1 cellular context compared by ENCODE assay signal in the genomic region with DNA sequence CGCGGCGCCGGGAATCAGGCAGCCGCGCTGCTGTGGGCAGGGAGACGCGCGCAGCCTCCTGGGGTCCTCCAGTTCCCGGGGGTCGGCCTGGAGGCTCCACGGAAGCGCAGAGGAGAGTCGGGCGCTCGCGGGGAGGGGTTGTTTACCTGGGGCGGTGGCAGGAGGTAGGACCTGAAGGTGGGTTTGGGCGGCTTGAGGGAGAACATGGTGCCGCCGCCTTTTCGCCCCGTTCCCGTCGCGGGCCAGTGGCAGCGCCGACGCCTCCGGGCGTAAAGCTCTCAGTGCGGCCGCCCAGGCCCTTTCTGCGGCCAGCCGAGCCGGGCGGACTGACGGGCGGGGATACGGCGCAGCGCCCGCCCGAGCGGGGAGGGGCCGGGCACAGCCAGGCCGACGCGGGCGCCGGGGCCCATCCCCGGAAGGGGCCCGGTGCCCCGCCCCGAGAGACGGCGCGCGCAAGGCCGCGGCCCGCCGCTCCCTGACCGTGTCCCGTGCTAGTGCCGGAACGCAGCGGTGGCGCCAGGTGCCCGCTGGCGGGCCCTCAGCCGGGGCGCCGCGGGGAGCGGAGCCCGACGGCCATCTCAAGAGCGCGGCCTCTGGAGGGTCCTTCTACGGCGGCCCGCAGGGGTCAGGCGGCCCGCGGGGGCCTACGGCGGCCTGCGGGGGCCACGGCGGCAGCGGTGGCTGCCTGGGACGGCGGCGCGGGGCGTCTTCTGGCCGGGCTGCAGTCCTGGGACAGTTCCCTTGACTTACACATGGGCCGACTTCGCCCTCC.
TF ChIP-seq lines count a peak whose summit lies in the region.

A gene with protein sequence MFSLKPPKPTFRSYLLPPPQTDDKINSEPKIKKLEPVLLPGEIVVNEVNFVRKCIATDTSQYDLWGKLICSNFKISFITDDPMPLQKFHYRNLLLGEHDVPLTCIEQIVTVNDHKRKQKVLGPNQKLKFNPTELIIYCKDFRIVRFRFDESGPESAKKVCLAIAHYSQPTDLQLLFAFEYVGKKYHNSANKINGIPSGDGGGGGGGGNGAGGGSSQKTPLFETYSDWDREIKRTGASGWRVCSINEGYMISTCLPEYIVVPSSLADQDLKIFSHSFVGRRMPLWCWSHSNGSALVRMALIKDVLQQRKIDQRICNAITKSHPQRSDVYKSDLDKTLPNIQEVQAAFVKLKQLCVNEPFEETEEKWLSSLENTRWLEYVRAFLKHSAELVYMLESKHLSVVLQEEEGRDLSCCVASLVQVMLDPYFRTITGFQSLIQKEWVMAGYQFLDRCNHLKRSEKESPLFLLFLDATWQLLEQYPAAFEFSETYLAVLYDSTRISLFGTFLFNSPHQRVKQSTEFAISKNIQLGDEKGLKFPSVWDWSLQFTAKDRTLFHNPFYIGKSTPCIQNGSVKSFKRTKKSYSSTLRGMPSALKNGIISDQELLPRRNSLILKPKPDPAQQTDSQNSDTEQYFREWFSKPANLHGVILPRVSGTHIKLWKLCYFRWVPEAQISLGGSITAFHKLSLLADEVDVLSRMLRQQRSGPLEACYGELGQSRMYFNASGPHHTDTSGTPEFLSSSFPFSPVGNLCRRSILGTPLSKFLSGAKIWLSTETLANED (minus strand): TSS at position 328 of the 772 bp plus-strand sequence. CDS start 122 bp downstream, at position 206.

TF ChIP-seq in K562, 482 proteins besides CTCF, POLR2A, EP300 and RAD21 (continued from another document and continues in another):
- TF ChIP-seq, protein P1, sequence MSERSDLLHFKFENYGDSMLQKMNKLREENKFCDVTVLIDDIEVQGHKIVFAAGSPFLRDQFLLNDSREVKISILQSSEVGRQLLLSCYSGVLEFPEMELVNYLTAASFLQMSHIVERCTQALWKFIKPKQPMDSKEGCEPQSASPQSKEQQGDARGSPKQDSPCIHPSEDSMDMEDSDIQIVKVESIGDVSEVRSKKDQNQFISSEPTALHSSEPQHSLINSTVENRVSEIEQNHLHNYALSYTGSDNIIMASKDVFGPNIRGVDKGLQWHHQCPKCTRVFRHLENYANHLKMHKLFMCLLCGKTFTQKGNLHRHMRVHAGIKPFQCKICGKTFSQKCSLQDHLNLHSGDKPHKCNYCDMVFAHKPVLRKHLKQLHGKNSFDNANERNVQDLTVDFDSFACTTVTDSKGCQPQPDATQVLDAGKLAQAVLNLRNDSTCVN (CRISPR knock-in tag; IDR thresholded peaks at IDR 0.05) = no peak
- TF ChIP-seq MIER1 (IDR thresholded peaks at IDR 0.05; ENCODE audit: low read depth) = no peak; the same call in 1 of the 2 replicates
- TF ChIP-seq, protein P2, sequence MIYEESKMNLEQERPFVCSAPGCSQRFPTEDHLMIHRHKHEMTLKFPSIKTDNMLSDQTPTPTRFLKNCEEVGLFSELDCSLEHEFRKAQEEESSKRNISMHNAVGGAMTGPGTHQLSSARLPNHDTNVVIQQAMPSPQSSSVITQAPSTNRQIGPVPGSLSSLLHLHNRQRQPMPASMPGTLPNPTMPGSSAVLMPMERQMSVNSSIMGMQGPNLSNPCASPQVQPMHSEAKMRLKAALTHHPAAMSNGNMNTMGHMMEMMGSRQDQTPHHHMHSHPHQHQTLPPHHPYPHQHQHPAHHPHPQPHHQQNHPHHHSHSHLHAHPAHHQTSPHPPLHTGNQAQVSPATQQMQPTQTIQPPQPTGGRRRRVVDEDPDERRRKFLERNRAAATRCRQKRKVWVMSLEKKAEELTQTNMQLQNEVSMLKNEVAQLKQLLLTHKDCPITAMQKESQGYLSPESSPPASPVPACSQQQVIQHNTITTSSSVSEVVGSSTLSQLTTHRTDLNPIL (CRISPR knock-in tag; IDR thresholded peaks at IDR 0.05) = no peak
- no peak for TF ChIP-seq ZNF3 (CRISPR knock-in tag; IDR thresholded peaks at IDR 0.05)
- TF ChIP-seq, protein P3, sequence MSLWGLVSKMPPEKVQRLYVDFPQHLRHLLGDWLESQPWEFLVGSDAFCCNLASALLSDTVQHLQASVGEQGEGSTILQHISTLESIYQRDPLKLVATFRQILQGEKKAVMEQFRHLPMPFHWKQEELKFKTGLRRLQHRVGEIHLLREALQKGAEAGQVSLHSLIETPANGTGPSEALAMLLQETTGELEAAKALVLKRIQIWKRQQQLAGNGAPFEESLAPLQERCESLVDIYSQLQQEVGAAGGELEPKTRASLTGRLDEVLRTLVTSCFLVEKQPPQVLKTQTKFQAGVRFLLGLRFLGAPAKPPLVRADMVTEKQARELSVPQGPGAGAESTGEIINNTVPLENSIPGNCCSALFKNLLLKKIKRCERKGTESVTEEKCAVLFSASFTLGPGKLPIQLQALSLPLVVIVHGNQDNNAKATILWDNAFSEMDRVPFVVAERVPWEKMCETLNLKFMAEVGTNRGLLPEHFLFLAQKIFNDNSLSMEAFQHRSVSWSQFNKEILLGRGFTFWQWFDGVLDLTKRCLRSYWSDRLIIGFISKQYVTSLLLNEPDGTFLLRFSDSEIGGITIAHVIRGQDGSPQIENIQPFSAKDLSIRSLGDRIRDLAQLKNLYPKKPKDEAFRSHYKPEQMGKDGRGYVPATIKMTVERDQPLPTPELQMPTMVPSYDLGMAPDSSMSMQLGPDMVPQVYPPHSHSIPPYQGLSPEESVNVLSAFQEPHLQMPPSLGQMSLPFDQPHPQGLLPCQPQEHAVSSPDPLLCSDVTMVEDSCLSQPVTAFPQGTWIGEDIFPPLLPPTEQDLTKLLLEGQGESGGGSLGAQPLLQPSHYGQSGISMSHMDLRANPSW (CRISPR knock-in tag; IDR thresholded peaks at IDR 0.05) = no peak
- TF ChIP-seq ETV5 (CRISPR knock-in tag; IDR thresholded peaks at IDR 0.05; ENCODE audit: low read depth) = no peak
- no peak for TF ChIP-seq PHF21A (IDR thresholded peaks at IDR 0.05; ENCODE audit: borderline replicate concordance, low read depth)
- TF ChIP-seq, protein P4, sequence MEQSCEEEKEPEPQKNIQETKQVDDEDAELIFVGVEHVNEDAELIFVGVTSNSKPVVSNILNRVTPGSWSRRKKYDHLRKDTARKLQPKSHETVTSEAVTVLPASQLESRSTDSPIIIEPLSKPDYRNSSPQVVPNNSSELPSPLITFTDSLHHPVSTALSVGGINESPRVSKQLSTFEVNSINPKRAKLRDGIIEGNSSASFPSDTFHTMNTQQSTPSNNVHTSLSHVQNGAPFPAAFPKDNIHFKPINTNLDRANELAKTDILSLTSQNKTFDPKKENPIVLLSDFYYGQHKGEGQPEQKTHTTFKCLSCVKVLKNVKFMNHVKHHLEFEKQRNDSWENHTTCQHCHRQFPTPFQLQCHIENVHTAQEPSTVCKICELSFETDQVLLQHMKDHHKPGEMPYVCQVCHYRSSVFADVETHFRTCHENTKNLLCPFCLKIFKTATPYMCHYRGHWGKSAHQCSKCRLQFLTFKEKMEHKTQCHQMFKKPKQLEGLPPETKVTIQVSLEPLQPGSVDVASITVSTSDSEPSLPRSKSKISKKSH (CRISPR knock-in tag; IDR thresholded peaks at IDR 0.05) = no peak
- TF ChIP-seq, protein P5, sequence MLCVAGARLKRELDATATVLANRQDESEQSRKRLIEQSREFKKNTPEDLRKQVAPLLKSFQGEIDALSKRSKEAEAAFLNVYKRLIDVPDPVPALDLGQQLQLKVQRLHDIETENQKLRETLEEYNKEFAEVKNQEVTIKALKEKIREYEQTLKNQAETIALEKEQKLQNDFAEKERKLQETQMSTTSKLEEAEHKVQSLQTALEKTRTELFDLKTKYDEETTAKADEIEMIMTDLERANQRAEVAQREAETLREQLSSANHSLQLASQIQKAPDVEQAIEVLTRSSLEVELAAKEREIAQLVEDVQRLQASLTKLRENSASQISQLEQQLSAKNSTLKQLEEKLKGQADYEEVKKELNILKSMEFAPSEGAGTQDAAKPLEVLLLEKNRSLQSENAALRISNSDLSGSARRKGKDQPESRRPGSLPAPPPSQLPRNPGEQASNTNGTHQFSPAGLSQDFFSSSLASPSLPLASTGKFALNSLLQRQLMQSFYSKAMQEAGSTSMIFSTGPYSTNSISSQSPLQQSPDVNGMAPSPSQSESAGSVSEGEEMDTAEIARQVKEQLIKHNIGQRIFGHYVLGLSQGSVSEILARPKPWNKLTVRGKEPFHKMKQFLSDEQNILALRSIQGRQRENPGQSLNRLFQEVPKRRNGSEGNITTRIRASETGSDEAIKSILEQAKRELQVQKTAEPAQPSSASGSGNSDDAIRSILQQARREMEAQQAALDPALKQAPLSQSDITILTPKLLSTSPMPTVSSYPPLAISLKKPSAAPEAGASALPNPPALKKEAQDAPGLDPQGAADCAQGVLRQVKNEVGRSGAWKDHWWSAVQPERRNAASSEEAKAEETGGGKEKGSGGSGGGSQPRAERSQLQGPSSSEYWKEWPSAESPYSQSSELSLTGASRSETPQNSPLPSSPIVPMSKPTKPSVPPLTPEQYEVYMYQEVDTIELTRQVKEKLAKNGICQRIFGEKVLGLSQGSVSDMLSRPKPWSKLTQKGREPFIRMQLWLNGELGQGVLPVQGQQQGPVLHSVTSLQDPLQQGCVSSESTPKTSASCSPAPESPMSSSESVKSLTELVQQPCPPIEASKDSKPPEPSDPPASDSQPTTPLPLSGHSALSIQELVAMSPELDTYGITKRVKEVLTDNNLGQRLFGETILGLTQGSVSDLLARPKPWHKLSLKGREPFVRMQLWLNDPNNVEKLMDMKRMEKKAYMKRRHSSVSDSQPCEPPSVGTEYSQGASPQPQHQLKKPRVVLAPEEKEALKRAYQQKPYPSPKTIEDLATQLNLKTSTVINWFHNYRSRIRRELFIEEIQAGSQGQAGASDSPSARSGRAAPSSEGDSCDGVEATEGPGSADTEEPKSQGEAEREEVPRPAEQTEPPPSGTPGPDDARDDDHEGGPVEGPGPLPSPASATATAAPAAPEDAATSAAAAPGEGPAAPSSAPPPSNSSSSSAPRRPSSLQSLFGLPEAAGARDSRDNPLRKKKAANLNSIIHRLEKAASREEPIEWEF (CRISPR knock-in tag; IDR thresholded peaks at IDR 0.05) = no peak
- TF ChIP-seq, protein P6, sequence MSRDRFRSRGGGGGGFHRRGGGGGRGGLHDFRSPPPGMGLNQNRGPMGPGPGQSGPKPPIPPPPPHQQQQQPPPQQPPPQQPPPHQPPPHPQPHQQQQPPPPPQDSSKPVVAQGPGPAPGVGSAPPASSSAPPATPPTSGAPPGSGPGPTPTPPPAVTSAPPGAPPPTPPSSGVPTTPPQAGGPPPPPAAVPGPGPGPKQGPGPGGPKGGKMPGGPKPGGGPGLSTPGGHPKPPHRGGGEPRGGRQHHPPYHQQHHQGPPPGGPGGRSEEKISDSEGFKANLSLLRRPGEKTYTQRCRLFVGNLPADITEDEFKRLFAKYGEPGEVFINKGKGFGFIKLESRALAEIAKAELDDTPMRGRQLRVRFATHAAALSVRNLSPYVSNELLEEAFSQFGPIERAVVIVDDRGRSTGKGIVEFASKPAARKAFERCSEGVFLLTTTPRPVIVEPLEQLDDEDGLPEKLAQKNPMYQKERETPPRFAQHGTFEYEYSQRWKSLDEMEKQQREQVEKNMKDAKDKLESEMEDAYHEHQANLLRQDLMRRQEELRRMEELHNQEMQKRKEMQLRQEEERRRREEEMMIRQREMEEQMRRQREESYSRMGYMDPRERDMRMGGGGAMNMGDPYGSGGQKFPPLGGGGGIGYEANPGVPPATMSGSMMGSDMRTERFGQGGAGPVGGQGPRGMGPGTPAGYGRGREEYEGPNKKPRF (IDR thresholded peaks at IDR 0.05; ENCODE audit: low read depth, low read length) = no peak
- TF ChIP-seq IRF2 (CRISPR knock-in tag; IDR thresholded peaks at IDR 0.05) = no peak
- TF ChIP-seq MCM5 (IDR thresholded peaks at IDR 0.05; ENCODE audit: low read depth) = no peak
- TF ChIP-seq, protein P7, sequence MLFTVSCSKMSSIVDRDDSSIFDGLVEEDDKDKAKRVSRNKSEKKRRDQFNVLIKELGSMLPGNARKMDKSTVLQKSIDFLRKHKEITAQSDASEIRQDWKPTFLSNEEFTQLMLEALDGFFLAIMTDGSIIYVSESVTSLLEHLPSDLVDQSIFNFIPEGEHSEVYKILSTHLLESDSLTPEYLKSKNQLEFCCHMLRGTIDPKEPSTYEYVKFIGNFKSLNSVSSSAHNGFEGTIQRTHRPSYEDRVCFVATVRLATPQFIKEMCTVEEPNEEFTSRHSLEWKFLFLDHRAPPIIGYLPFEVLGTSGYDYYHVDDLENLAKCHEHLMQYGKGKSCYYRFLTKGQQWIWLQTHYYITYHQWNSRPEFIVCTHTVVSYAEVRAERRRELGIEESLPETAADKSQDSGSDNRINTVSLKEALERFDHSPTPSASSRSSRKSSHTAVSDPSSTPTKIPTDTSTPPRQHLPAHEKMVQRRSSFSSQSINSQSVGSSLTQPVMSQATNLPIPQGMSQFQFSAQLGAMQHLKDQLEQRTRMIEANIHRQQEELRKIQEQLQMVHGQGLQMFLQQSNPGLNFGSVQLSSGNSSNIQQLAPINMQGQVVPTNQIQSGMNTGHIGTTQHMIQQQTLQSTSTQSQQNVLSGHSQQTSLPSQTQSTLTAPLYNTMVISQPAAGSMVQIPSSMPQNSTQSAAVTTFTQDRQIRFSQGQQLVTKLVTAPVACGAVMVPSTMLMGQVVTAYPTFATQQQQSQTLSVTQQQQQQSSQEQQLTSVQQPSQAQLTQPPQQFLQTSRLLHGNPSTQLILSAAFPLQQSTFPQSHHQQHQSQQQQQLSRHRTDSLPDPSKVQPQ (CRISPR knock-in tag; IDR thresholded peaks at IDR 0.05; ENCODE audit: borderline replicate concordance) = no peak
- TF ChIP-seq ZNF717 (CRISPR knock-in tag; IDR thresholded peaks at IDR 0.05) = no peak
- TF ChIP-seq TBP (optimal IDR thresholded peaks at IDR 0.05; ENCODE audit: low read depth, low read length) = peak; percentile 67
- TF ChIP-seq, protein P8, sequence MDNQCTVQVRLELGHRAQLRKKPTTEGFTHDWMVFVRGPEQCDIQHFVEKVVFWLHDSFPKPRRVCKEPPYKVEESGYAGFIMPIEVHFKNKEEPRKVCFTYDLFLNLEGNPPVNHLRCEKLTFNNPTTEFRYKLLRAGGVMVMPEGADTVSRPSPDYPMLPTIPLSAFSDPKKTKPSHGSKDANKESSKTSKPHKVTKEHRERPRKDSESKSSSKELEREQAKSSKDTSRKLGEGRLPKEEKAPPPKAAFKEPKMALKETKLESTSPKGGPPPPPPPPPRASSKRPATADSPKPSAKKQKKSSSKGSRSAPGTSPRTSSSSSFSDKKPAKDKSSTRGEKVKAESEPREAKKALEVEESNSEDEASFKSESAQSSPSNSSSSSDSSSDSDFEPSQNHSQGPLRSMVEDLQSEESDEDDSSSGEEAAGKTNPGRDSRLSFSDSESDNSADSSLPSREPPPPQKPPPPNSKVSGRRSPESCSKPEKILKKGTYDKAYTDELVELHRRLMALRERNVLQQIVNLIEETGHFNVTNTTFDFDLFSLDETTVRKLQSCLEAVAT (IDR thresholded peaks at IDR 0.05) = 0 out of 4 replicates have a peak, but pooled peaks of 1 of the 2 experiments have one; percentile 31
- no peak for TF ChIP-seq JUNB (CRISPR knock-in tag; conservative IDR thresholded peaks at IDR 0.05)
- TF ChIP-seq RHOXF2B (CRISPR knock-in tag; conservative IDR thresholded peaks at IDR 0.05) = no peak
- TF ChIP-seq ZNF507 (tag; conservative IDR thresholded peaks at IDR 0.05) = no peak
- no peak for TF ChIP-seq ZBED1 (IDR thresholded peaks at IDR 0.05)
- no peak for TF ChIP-seq MXI1 (IDR thresholded peaks at IDR 0.05; ENCODE audit: low read depth, low read length)
- no peak for TF ChIP-seq HDAC1 (IDR thresholded peaks at IDR 0.05)
- peak; percentile 74 for TF ChIP-seq SUPT5H (IDR thresholded peaks at IDR 0.05)
- no peak for TF ChIP-seq GATA2 (CRISPR knock-in tag; IDR thresholded peaks at IDR 0.05)
- no peak for TF ChIP-seq ZZZ3 (IDR thresholded peaks at IDR 0.05)
- TF ChIP-seq NR2C1 (IDR thresholded peaks at IDR 0.05) = no peak
- no peak for TF ChIP-seq NR2C1 (tag; IDR thresholded peaks at IDR 0.05)
- TF ChIP-seq, protein P9, sequence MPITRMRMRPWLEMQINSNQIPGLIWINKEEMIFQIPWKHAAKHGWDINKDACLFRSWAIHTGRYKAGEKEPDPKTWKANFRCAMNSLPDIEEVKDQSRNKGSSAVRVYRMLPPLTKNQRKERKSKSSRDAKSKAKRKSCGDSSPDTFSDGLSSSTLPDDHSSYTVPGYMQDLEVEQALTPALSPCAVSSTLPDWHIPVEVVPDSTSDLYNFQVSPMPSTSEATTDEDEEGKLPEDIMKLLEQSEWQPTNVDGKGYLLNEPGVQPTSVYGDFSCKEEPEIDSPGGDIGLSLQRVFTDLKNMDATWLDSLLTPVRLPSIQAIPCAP (CRISPR knock-in tag; IDR thresholded peaks at IDR 0.05; ENCODE audit: borderline replicate concordance) = no peak
- no peak for TF ChIP-seq NR4A1 (CRISPR knock-in tag; IDR thresholded peaks at IDR 0.05)
- TF ChIP-seq NR4A1 (tag; IDR thresholded peaks at IDR 0.05) = peak; percentile 69; the same call in 1 of the 2 replicates
- no peak for TF ChIP-seq BRCA1 (IDR thresholded peaks at IDR 0.05)
- no peak for TF ChIP-seq BRCA1 (CRISPR knock-in tag; IDR thresholded peaks at IDR 0.05)
